ENCODE assay signal across 26 cellular contexts in the genomic region with DNA sequence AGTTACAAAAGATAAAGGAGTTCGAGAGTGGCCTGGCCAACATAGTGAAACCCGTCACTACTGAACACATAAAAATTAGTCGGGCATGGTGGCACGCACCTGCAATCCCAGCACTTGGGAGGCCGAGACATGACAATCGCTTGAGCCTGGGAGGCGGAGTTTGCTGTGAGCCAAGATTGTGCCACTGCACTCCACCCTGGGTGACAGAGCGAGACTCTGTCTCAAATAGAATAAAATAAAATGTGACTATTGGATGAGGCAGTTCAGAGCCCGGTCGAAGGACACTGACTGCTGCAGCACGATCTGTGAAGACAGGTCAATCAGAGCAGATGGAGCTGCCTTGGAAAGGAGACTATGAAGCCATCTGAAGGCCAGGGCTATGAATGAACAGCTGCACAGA. TPM values are rescaled to one million over a fixed set of nuclear protein-coding genes. Genes with fewer than 3 reads are reported as not detected.
"Had no signal": no experiment of that assay in that cellular context is flagged by ENCODE, and none has a peak within 500 bp of the region (broad histone marks: within the 10 kb centered on the region; RNA-seq: fewer than 3 reads in every experiment).

No MANE protein-coding gene starts in this region.

- H3K27ac ChIP-seq: brain microvascular endothelial cell, foreskin keratinocyte, gastrocnemius medialis, heart left ventricle had no signal

- H3K4me3 Mint-ChIP-seq: activated CD4-positive, alpha-beta memory T cell treated with anti-CD3 and anti-CD28 coated beads for 36 hours; activated CD4-positive, alpha-beta T cell treated with anti-CD3 and anti-CD28 coated beads for 36 hours; activated CD4-positive, alpha-beta T cell treated with anti-CD3 and anti-CD28 coated beads, Interleukin-2, amount 10 ng/mL, durations not matched to agents 24 days and 14 days; activated CD8-positive, alpha-beta T cell treated with anti-CD3 and anti-CD28 coated beads, Interleukin-2, amount 10 ng/mL, durations not matched to agents 7 days and 5 days; activated naive CD8-positive, alpha-beta T cell; activated T-cell treated with anti-CD3 and anti-CD28 coated beads, Interleukin-2, amount 50 U/mL, for 4 hours; activated T-helper 17 cell treated with anti-CD3 and anti-CD28 coated beads, Interleukin-2, amount 50 U/mL, for 72 hours; central memory CD8-positive, alpha-beta T cell had no signal

- H3K36me3 ChIP-seq: brain microvascular endothelial cell, gastrocnemius medialis, heart left ventricle had no signal

- H3K27me3 ChIP-seq: brain microvascular endothelial cell, foreskin keratinocyte, heart left ventricle had no signal

- DNase-seq: activated CD4-positive, alpha-beta memory T cell treated with anti-CD3 and anti-CD28 coated beads for 36 hours; activated CD4-positive, alpha-beta T cell treated with anti-CD3 and anti-CD28 coated beads for 36 hours; activated CD4-positive, alpha-beta T cell treated with anti-CD3 and anti-CD28 coated beads, Interleukin-2, amount 10 ng/mL, durations not matched to agents 24 days and 14 days; activated CD4-positive, CD25-positive, alpha-beta regulatory T cell; activated CD4-positive, CD25-positive, alpha-beta regulatory T cell treated with anti-CD3 and anti-CD28 coated beads, Interleukin-2, amount 50 U/mL, for 72 hours; activated CD8-positive, alpha-beta T cell treated with anti-CD3 and anti-CD28 coated beads, Interleukin-2, amount 10 ng/mL, durations not matched to agents 7 days and 5 days; activated effector memory CD4-positive, alpha-beta T cell treated with Interleukin-2 at 50 U/mL for 16 hours; activated gamma-delta T cell treated with Interleukin-2 at 50 U/mL for 16 hours; activated naive CD4-positive, alpha-beta T cell treated with anti-CD3 and anti-CD28 coated beads, Interleukin-2, amount 50 U/mL, for 16 hours; activated naive CD4-positive, alpha-beta T cell treated with Interleukin-2 at 50 U/mL for 16 hours; activated T-cell treated with anti-CD3 and anti-CD28 coated beads, Interleukin-2, amount 50 U/mL, for 4 hours; amniotic stem cell; anterior cingulate cortex; brain microvascular endothelial cell; cortex of kidney; dermis blood vessel endothelial cell; effector CD8-positive, alpha-beta T cell; foreskin keratinocyte; gastrocnemius medialis; glutamatergic neuron; heart left ventricle; T-helper 2 cell had no signal

- H3K27ac Mint-ChIP-seq: activated CD4-positive, alpha-beta memory T cell treated with anti-CD3 and anti-CD28 coated beads for 36 hours; activated CD4-positive, alpha-beta T cell treated with anti-CD3 and anti-CD28 coated beads for 36 hours; activated CD4-positive, alpha-beta T cell treated with anti-CD3 and anti-CD28 coated beads, Interleukin-2, amount 10 ng/mL, durations not matched to agents 24 days and 14 days; activated CD8-positive, alpha-beta T cell treated with anti-CD3 and anti-CD28 coated beads, Interleukin-2, amount 10 ng/mL, durations not matched to agents 7 days and 5 days; activated naive CD8-positive, alpha-beta T cell; activated T-helper 17 cell treated with anti-CD3 and anti-CD28 coated beads, Interleukin-2, amount 50 U/mL, for 72 hours had no signal

- H3K4me1 Mint-ChIP-seq: activated CD4-positive, alpha-beta T cell treated with anti-CD3 and anti-CD28 coated beads for 36 hours; activated CD4-positive, alpha-beta T cell treated with anti-CD3 and anti-CD28 coated beads, Interleukin-2, amount 10 ng/mL, durations not matched to agents 24 days and 14 days; activated T-helper 17 cell treated with anti-CD3 and anti-CD28 coated beads, Interleukin-2, amount 50 U/mL, for 72 hours; central memory CD8-positive, alpha-beta T cell had no signal

- H3K4me3 ChIP-seq: gastrocnemius medialis, heart left ventricle had no signal

- H3K4me1 ChIP-seq: foreskin keratinocyte, gastrocnemius medialis, heart left ventricle had no signal

RNA-seq across cellular contexts. Expression of gene ANO1, which starts 37.7 kb away (rescaled TPM):
- total RNA-seq: activated CD4-positive, alpha-beta memory T cell treated with anti-CD3 and anti-CD28 coated beads for 36 hours; activated CD4-positive, alpha-beta T cell treated with anti-CD3 and anti-CD28 coated beads for 36 hours; activated CD4-positive, alpha-beta T cell treated with anti-CD3 and anti-CD28 coated beads, Interleukin-2, amount 10 ng/mL, durations not matched to agents 24 days and 14 days; activated CD8-positive, alpha-beta T cell treated with anti-CD3 and anti-CD28 coated beads, Interleukin-2, amount 10 ng/mL, durations not matched to agents 7 days and 5 days; T-helper 1 cell treated with Interleukin-12 subunit alpha and Interleukin-12 subunit beta and Interleukin-4 antibody, amounts not matched to agents 30 ng/mL and 1 ng/mL, for 36 hours had no signal
